13 cellular contexts compared by ENCODE assay signal in genomic region chr1:176878750-176879536, GRCh38.
DNase-seq lines count a peak whose midpoint lies in the region; ATAC-seq and TF ChIP-seq lines count a peak whose summit lies in the region.
"Had no signal": no experiment of that assay in that cellular context is flagged by ENCODE, and none has a peak within 500 bp of the region (broad histone marks: within the 10 kb centered on the region; RNA-seq: fewer than 3 reads in every experiment).

No MANE protein-coding gene starts in this region.

- ATAC-seq in HG03135 (IDR thresholded peaks at IDR 0.05; ENCODE audit: unreplicated experiment) = no peak

- peaks cover 20% of the 10 kb centered on the region; the same call in 1 of the 2 replicates for H3K27me3 ChIP-seq in OCI-LY3 (ENCODE audit: low read depth, low read length)

- H3K9ac ChIP-seq in OCI-LY3 (ENCODE audit: low read length) = no peak overlapping the region

- DNase-seq in DMS 273 (lab: John Stamatoyannopoulos, UW; ENCODE audit: unreplicated experiment) (peak; percentile 25), DMS 273 treated with DMSO at 0.1 percent for 48 hours (lab: John Stamatoyannopoulos, UW) (no peak), GM12865 (ENCODE audit: low read depth) (no peak), iPS-NIHi11 (ENCODE audit: low spot score) (peak; percentile 46), NCI-H1694 (lab: John Stamatoyannopoulos, UW) (no peak)
- no peak for DNase-seq in stimulated activated naive CD4-positive, alpha-beta T cell treated with Interleukin-2 at 50 U/mL for 16 hours (lab: John Stamatoyannopoulos, UW)
- DNase-seq: 8988T; activated CD4-positive, alpha-beta T cell treated with anti-CD3 and anti-CD28 coated beads, Interleukin-2, amount 10 ng/mL, durations not matched to agents 24 days and 14 days; NCI-H1694 treated with DMSO at 0.1 percent for 48 hours had no signal

- H3K79me2 ChIP-seq in OCI-LY3 (ENCODE audit: low read length) = no peaks in the 10 kb centered on the region

- peak; percentile 2 for TF ChIP-seq CTCF in GM12865 (IDR thresholded peaks at IDR 0.05; ENCODE audit: insufficient read depth, low read depth, low read length, missing control alignments)
- TF ChIP-seq CTCF in OCI-LY3 (IDR thresholded peaks at IDR 0.05; ENCODE audit: low read depth, low read length) = peak; percentile 37

- no peak overlapping the region for H3K4me3 ChIP-seq in GM12865 (ENCODE audit: low read depth, low read length)
- no peak overlapping the region for H3K4me3 ChIP-seq in OCI-LY3 (ENCODE audit: low read length)
- H3K4me3 ChIP-seq: lung, smooth muscle cell had no signal

- H2AFZ ChIP-seq in OCI-LY3 (ENCODE audit: low read depth, low read length) = no peak overlapping the region

- H3K4me1 ChIP-seq in OCI-LY3 (ENCODE audit: low read length) = no peaks in the 10 kb centered on the region

- H3K27ac ChIP-seq in OCI-LY3 (ENCODE audit: low read length) = no peak overlapping the region

- H3K36me3 ChIP-seq in OCI-LY3 (replicated peaks; ENCODE audit: low read depth, low read length) = no peaks in the 10 kb centered on the region

- H3K9me3 ChIP-seq in OCI-LY3 (ENCODE audit: insufficient read depth, low read length) = no peaks in the 10 kb centered on the region

- no peak overlapping the region for H3K4me2 ChIP-seq in OCI-LY3 (ENCODE audit: low read length)
- H3K4me2 ChIP-seq: smooth muscle cell had no signal

- H4K20me1 ChIP-seq in OCI-LY3 (ENCODE audit: insufficient read depth, low read length) = no peaks in the 10 kb centered on the region

Comparison
In these comparisons a context has a peak if more than half of its experiments do, and no peak if none do; other contexts are left out.
1. DNase-seq: peak in DMS 273 (single experiment) and iPS-NIHi11 (single experiment); none in DMS 273 treated with DMSO at 0.1 percent for 48 hours (single experiment), GM12865 (single experiment), stimulated activated naive CD4-positive, alpha-beta T cell treated with Interleukin-2 at 50 U/mL for 16 hours (single experiment) and NCI-H1694 (single experiment).